ENCODE assay signal across 16 cellular contexts in the genomic region with DNA sequence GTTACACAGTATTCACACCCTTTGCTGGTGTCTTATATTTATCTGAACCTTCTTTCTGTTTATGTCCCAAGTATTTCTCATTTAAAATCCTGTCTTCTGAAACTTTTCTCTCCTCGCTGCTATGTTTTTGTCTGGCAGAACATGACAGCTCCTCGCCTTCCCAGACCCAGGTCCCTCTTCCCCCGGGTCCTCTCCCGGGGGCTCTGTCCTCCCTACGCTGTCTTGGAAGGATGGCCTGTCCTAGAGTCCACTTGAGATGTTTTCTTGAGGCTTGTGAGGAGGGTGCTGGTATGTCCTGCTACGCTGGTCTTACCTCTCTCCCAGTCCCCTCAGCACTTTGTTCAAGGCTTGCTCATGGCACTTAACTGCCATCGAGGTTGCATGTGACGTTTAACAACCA.
"Had no signal": no experiment of that assay in that cellular context is flagged by ENCODE, and none has a peak within 500 bp of the region (broad histone marks: within the 10 kb centered on the region; RNA-seq: fewer than 3 reads in every experiment).

No MANE protein-coding gene starts in this region.

- H3K9me3 ChIP-seq: SK-N-SH, upper lobe of left lung had no signal

- H3K27ac Mint-ChIP-seq: naive B cell, neural progenitor cell had no signal

- ATAC-seq: activated T-cell treated with anti-CD3 and anti-CD28 coated beads, Interleukin-2, amount 50 U/mL, for 4 hours; heart left ventricle; left colon had no signal

- H3K36me3 ChIP-seq: neural progenitor cell had no signal

- H3K27ac ChIP-seq: neural progenitor cell, upper lobe of left lung, VCaP had no signal

- H3K27me3 Mint-ChIP-seq: activated naive CD8-positive, alpha-beta T cell; naive B cell had no signal

- H3K4me3 ChIP-seq: heart left ventricle, lung, neural progenitor cell, upper lobe of left lung had no signal

- H3K4me3 Mint-ChIP-seq: activated naive CD8-positive, alpha-beta T cell; activated T-cell treated with anti-CD3 and anti-CD28 coated beads, Interleukin-2, amount 50 U/mL, for 4 hours; neural progenitor cell had no signal

- DNase-seq: activated CD4-positive, CD25-positive, alpha-beta regulatory T cell treated with anti-CD3 and anti-CD28 coated beads, Interleukin-2, amount 50 U/mL, for 72 hours; activated effector memory CD4-positive, alpha-beta T cell treated with anti-CD3 and anti-CD28 coated beads, Interleukin-2, amount 50 U/mL, for 16 hours; activated T-cell treated with anti-CD3 and anti-CD28 coated beads, Interleukin-2, amount 50 U/mL, for 4 hours; amniotic stem cell; islet precursor cell; left colon; naive B cell; SK-N-SH; stimulated activated CD4-positive, alpha-beta T cell treated with anti-CD3 and anti-CD28 coated beads, Interleukin-4, amount 100 ng/mL, for 1 hour; stimulated activated naive CD4-positive, alpha-beta T cell; upper lobe of left lung had no signal

- H3K27me3 ChIP-seq: heart left ventricle, neural progenitor cell, upper lobe of left lung had no signal

- H3K9me3 Mint-ChIP-seq: activated T-cell treated with anti-CD3 and anti-CD28 coated beads, Interleukin-2, amount 50 U/mL, for 4 hours; naive B cell; neural progenitor cell had no signal
